Comparison of ENCODE assay signal across 13 cellular contexts in genomic region chr10:62199584-62199983, GRCh38.
A peak's percentile ranks its signal among the peaks of the same experiment; 100 is the strongest.
DNase-seq lines count a peak whose midpoint lies in the region; ATAC-seq, FAIRE-seq and TF ChIP-seq lines count a peak whose summit lies in the region.
"Had no signal": no experiment of that assay in that cellular context is flagged by ENCODE, and none has a peak within 500 bp of the region (broad histone marks: within the 10 kb centered on the region; RNA-seq: fewer than 3 reads in every experiment).

No MANE protein-coding gene starts in this region.

- TF ChIP-seq CTCF in neural cell (IDR thresholded peaks at IDR 0.05; ENCODE audit: poor library complexity, severe bottlenecking) (no peak), pancreas (IDR thresholded peaks at IDR 0.05) (no peak), sigmoid colon (IDR thresholded peaks at IDR 0.05) (no peak)

- H3K4me2 ChIP-seq in neural cell (ENCODE audit: low read length), result peak overlapping the region; percentile 15

- no peaks in the 10 kb centered on the region for H3K4me1 ChIP-seq in pancreas
- no peaks in the 10 kb centered on the region for H3K4me1 ChIP-seq in sigmoid colon
- H3K4me1 ChIP-seq: stomach had no signal

- H3K4me1 Mint-ChIP-seq in activated CD8-positive, alpha-beta memory T cell treated with anti-CD3 and anti-CD28 coated beads, Interleukin-2, amount 10 ng/mL, durations not matched to agents 7 days and 5 days, result peaks cover 26% of the 10 kb centered on the region

- H3K27ac ChIP-seq in neural cell (ENCODE audit: low read length) (peak overlapping the region; percentile 4), pancreas (no peak overlapping the region), sigmoid colon (no peak overlapping the region)
- H3K27ac ChIP-seq: dorsolateral prefrontal cortex, stomach had no signal

- H3K27me3 Mint-ChIP-seq in activated CD8-positive, alpha-beta memory T cell treated with anti-CD3 and anti-CD28 coated beads, Interleukin-2, amount 10 ng/mL, durations not matched to agents 7 days and 5 days, result no peaks in the 10 kb centered on the region

- ATAC-seq in activated CD8-positive, alpha-beta memory T cell treated with anti-CD3 and anti-CD28 coated beads, Interleukin-2, amount 10 ng/mL, durations not matched to agents 7 days and 5 days, result peak; percentile 97
- ATAC-seq in HG02610 (IDR thresholded peaks at IDR 0.05; ENCODE audit: unreplicated experiment), result peak; percentile 100
- ATAC-seq in pancreas, result no peak

- no peak for TF ChIP-seq POLR2A in sigmoid colon (IDR thresholded peaks at IDR 0.05)

- no peak for TF ChIP-seq RAD21 in neural cell (conservative IDR thresholded peaks at IDR 0.05)

- H3K4me3 Mint-ChIP-seq in activated CD8-positive, alpha-beta memory T cell treated with anti-CD3 and anti-CD28 coated beads, Interleukin-2, amount 10 ng/mL, durations not matched to agents 7 days and 5 days, result no peak overlapping the region

- peak overlapping the region; percentile 2 for H2AFZ ChIP-seq in neural cell (ENCODE audit: low read depth, low read length)

- no peaks in the 10 kb centered on the region for H3K9me3 Mint-ChIP-seq in activated CD8-positive, alpha-beta memory T cell treated with anti-CD3 and anti-CD28 coated beads, Interleukin-2, amount 10 ng/mL, durations not matched to agents 7 days and 5 days (ENCODE audit: low read depth)

- H4K20me1 ChIP-seq in neural cell (ENCODE audit: insufficient read depth), result no peaks in the 10 kb centered on the region

- intact Hi-C loops in pancreas (cut with DNase I), result no loop called here
- intact Hi-C loops in sigmoid colon (cut with DNase I), result no loop called here

- H3K9me3 ChIP-seq in neural cell (ENCODE audit: low read length) (no peaks in the 10 kb centered on the region), pancreas (no peaks in the 10 kb centered on the region), sigmoid colon (no peaks in the 10 kb centered on the region)
- H3K9me3 ChIP-seq: stomach had no signal

- WGBS in pancreas, 2 donors, result 87 to 91% methylated on average over 1 of the region's 1 CpG
- 70 to 93% methylated on average over 1 of the region's 1 CpG for WGBS in sigmoid colon, 2 donors

- H3K36me3 Mint-ChIP-seq in activated CD8-positive, alpha-beta memory T cell treated with anti-CD3 and anti-CD28 coated beads, Interleukin-2, amount 10 ng/mL, durations not matched to agents 7 days and 5 days, result peaks cover 22% of the 10 kb centered on the region

- no peaks in the 10 kb centered on the region for H3F3A ChIP-seq in neural cell (ENCODE audit: insufficient read depth, low read length, poor library complexity, severe bottlenecking)

- H3K36me3 ChIP-seq in neural cell (ENCODE audit: insufficient read depth, low read length) (no peaks in the 10 kb centered on the region), pancreas (no peaks in the 10 kb centered on the region), sigmoid colon (no peaks in the 10 kb centered on the region)
- H3K36me3 ChIP-seq: stomach had no signal

- H3K9ac ChIP-seq in neural cell (ENCODE audit: low read length), result no peak overlapping the region

- DNase-seq in activated CD8-positive, alpha-beta memory T cell treated with anti-CD3 and anti-CD28 coated beads, Interleukin-2, amount 10 ng/mL, durations not matched to agents 7 days and 5 days, result no peak
- no peak for DNase-seq in activated CD8-positive, alpha-beta memory T cell treated with anti-CD3 and anti-CD28 coated beads, Interleukin-2, amount 50 U/mL, for 4 hours
- peak; percentile 2 for DNase-seq in NCI-H69 (lab: John Stamatoyannopoulos, UW)
- DNase-seq in pancreas, result no peak
- DNase-seq in sigmoid colon, result no peak
- no peak for DNase-seq in cerebellum (ENCODE audit: low spot score)
- DNase-seq: activated gamma-delta T cell, dorsolateral prefrontal cortex, NCI-H1930, stomach had no signal

- CTCF ChIA-PET in activated CD8-positive, alpha-beta memory T cell treated with anti-CD3 and anti-CD28 coated beads, Interleukin-2, amount 10 ng/mL, durations not matched to agents 7 days and 5 days (lab: Charles Lee), result interaction anchor here (0.6 to 2.1 kb wide), 3 partner anchors 9 to 161 kb away, joined by 3 to 11 read pairs (median 5); no protein-coding TSS in a partner anchor

- H3K27ac Mint-ChIP-seq in activated CD8-positive, alpha-beta memory T cell treated with anti-CD3 and anti-CD28 coated beads, Interleukin-2, amount 10 ng/mL, durations not matched to agents 7 days and 5 days, result peak overlapping the region; percentile 29

- H3K79me2 ChIP-seq in neural cell (replicated peaks; ENCODE audit: insufficient read depth, low read length), result no peaks in the 10 kb centered on the region

- no peaks in the 10 kb centered on the region for H3K9me2 ChIP-seq in neural cell (ENCODE audit: insufficient read depth, low read length)

- no peak for FAIRE-seq in pancreas (lab: Jason Lieb, UNC)
- FAIRE-seq: TTC549 had no signal

- H3K4me3 ChIP-seq in neural cell (ENCODE audit: low read length), result no peak overlapping the region
- no peak overlapping the region for H3K4me3 ChIP-seq in pancreas
- no peak overlapping the region for H3K4me3 ChIP-seq in sigmoid colon
- H3K4me3 ChIP-seq: dorsolateral prefrontal cortex, stomach had no signal

- H3K27me3 ChIP-seq in neural cell (ENCODE audit: insufficient read depth, low read depth, low read length) (no peaks in the 10 kb centered on the region), pancreas (no peaks in the 10 kb centered on the region), sigmoid colon (no peaks in the 10 kb centered on the region)
- H3K27me3 ChIP-seq: dorsolateral prefrontal cortex, stomach had no signal

- TF ChIP-seq EP300 in neural cell (conservative IDR thresholded peaks at IDR 0.05; ENCODE audit: poor library complexity, severe bottlenecking), result no peak
- TF ChIP-seq EP300 in sigmoid colon (IDR thresholded peaks at IDR 0.05), result no peak

TF ChIP-seq in neural cell, 6 proteins besides CTCF, POLR2A, EP300 and RAD21:
- TF ChIP-seq REST (IDR thresholded peaks at IDR 0.05; ENCODE audit: borderline replicate concordance) (no peak), EZH2 (IDR thresholded peaks at IDR 0.05; ENCODE audit: borderline replicate concordance, insufficient read depth, low read length, poor library complexity, severe bottlenecking) (no peak), POLR2AphosphoS5 (IDR thresholded peaks at IDR 0.05) (no peak), MXI1 (conservative IDR thresholded peaks at IDR 0.05; ENCODE audit: poor library complexity, severe bottlenecking) (no peak), SMC3 (conservative IDR thresholded peaks at IDR 0.05; ENCODE audit: poor library complexity) (no peak), TAF1 (IDR thresholded peaks at IDR 0.05; ENCODE audit: low read depth) (no peak)

Comparison
In these comparisons a context has a peak if more than half of its experiments do, and no peak if none do; other contexts are left out.
1. ATAC-seq: peak in activated CD8-positive, alpha-beta memory T cell treated with anti-CD3 and anti-CD28 coated beads, Interleukin-2, amount 10 ng/mL, durations not matched to agents 7 days and 5 days (single experiment) and HG02610 (single experiment); none in pancreas (0 of 4).